Comparison of ENCODE assay signal across 8 cellular contexts in the genomic region with DNA sequence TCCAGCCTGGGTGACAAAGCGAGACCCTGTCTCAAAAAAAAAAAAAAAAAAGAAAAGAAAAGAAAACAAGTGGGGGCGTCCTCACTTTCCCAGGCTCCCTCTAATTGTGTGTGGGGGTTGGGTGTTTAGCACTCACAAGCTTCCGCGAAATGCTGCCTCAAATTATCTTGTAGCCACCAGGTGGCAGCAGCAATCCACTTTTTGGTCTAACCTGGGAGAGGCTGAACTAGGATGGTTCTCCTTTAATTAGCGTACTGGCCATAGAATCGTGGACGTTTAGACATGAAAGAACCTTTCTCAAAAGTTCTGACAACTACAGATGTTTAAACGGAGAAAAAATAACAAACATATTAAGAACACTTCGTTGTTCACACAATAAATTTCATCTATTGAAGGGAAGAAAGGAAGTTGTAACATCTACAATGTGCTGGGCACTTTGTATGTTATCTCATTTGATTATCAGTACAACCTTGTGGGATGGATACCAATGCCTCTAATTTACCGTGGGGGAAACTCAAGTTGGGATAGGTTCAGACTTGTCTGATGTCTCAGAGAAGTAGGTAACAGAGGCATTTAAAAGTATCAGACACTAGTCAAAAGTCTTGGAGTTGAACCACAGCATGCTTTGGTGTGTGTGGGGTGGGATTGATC.
DNase-seq lines count a peak whose midpoint lies in the region; ATAC-seq and TF ChIP-seq lines count a peak whose summit lies in the region.

No MANE protein-coding gene starts in this region.

- no peaks in the 10 kb centered on the region for H3K9me3 ChIP-seq in gastrocnemius medialis

- no peaks in the 10 kb centered on the region for H3K36me3 ChIP-seq in gastrocnemius medialis

- in situ Hi-C loops in gastrocnemius medialis (cut with MboI; ENCODE audit: low sequenced_read_pairs in 4 of 4), result loop anchor here in 3 of 4 donors (5.0 to 10.0 kb wide), 3 partner anchors 137 to 610 kb away; no protein-coding TSS in a partner anchor

- no peak for TF ChIP-seq POLR2A in gastrocnemius medialis (IDR thresholded peaks at IDR 0.05)

- H3K27ac ChIP-seq in gastrocnemius medialis, result no peak overlapping the region

- intact Hi-C loops in gastrocnemius medialis (cut with DNase I; ENCODE audit: low total_unique reads), result loop anchor here (2.0 kb wide), 1 partner anchor 608 kb away; no protein-coding TSS in a partner anchor

- H3K27me3 ChIP-seq in gastrocnemius medialis, result no peaks in the 10 kb centered on the region

- H3K4me3 ChIP-seq in gastrocnemius medialis, result no peak overlapping the region

- DNase-seq in 8988T (peak; percentile 28), NCI-H146 (lab: John Stamatoyannopoulos, UW) (peak; percentile 62), T-helper 2 cell (peak; percentile 33 to 71 (median 66)), anterior cingulate cortex (lab: John Stamatoyannopoulos, UW) (peak in 55 of 58 donors; percentile 1 to 88 (median 61)), hepatic stellate cell (ENCODE audit: low spot score) (peak; percentile 64), gastrocnemius medialis (peak; percentile 55 to 62)

- ATAC-seq in GM18502 (IDR thresholded peaks at IDR 0.05; ENCODE audit: poor library complexity, unreplicated experiment), result peak; percentile 95
- ATAC-seq in HG02885 (IDR thresholded peaks at IDR 0.05; ENCODE audit: poor library complexity, unreplicated experiment), result peak; percentile 96
- peak; percentile 94 to 96 for ATAC-seq in gastrocnemius medialis

- no peaks in the 10 kb centered on the region for H3K4me1 ChIP-seq in gastrocnemius medialis

- TF ChIP-seq CTCF in gastrocnemius medialis (IDR thresholded peaks at IDR 0.05 in 4 of 5, conservative IDR thresholded peaks at IDR 0.05 in 1 of 5), result peak; percentile 57 to 73 (median 64)
